9 cellular contexts compared by ENCODE assay signal in the genomic region with DNA sequence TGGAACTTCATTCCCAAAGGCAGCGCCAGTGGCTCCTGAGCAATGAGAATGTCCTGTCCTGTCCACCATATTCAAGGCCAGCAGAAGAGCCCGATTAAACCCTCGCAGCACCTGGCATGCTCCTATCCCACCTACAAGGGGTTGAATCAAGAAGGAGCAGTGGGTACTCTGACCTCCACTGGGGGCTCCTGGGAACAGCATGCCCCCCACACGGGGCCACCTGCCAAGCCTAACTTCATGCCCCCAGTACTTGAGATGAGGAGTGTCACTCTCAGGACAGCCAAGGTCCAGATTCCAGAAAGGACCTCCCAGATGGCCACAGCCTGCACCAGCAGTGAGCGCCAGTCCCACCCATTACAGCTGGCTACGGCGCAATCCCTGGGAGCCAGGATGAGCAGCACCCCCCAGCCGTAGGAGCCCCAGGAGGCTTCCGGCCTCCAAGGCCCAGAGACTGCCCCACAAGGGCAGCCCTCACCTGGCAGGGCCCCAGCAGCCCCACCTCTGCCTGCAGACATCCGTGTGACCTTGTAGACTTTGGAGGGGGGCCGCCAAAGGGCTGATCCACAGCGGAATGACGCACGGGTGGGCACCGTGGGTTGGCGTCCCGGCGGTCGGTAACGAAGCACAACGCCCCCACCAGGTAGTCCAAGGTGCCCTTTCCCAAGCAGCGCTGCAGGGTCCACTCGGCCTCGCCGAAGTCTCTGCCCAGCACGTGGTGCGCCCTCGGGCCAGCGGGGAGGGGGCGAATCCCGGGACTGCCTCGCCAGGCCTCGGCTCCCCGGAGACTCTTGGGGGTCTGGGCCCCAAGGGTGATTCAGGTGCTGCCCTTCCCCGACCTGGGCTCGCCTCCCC. TPM values are rescaled to one million over a fixed set of nuclear protein-coding genes. Genes with fewer than 3 reads are reported as not detected.
DNase-seq lines count a peak whose midpoint lies in the region; ATAC-seq and TF ChIP-seq lines count a peak whose summit lies in the region.
"Had no signal": no experiment of that assay in that cellular context is flagged by ENCODE, and none has a peak within 500 bp of the region (broad histone marks: within the 10 kb centered on the region; RNA-seq: fewer than 3 reads in every experiment).

No MANE protein-coding gene starts in this region.

- no peaks in the 10 kb centered on the region for H3K9me3 Mint-ChIP-seq in stimulated activated naive CD8-positive, alpha-beta T cell treated with anti-CD3 and anti-CD28 coated beads, Interleukin-15, Interleukin-2, amounts not matched to agents 100 ng/mL and 50 ng/mL, for 24 hours
- no peaks in the 10 kb centered on the region for H3K9me3 Mint-ChIP-seq in MCF 10A (ENCODE audit: unreplicated experiment)

- peaks cover 60% of the 10 kb centered on the region for H3K36me3 Mint-ChIP-seq in stimulated activated naive CD8-positive, alpha-beta T cell treated with anti-CD3 and anti-CD28 coated beads, Interleukin-15, Interleukin-2, amounts not matched to agents 100 ng/mL and 50 ng/mL, for 24 hours (ENCODE audit: low read depth)
- peaks cover 54% of the 10 kb centered on the region for H3K36me3 Mint-ChIP-seq in MCF 10A (ENCODE audit: insufficient read depth, unreplicated experiment)

- peak overlapping the region; percentile 100 for H3K27ac Mint-ChIP-seq in stimulated activated naive CD8-positive, alpha-beta T cell treated with anti-CD3 and anti-CD28 coated beads, Interleukin-15, Interleukin-2, amounts not matched to agents 100 ng/mL and 50 ng/mL, for 24 hours
- peak overlapping the region; percentile 100 for H3K27ac Mint-ChIP-seq in MCF 10A (ENCODE audit: low read depth, unreplicated experiment)

- no peaks in the 10 kb centered on the region for H3K9me3 ChIP-seq in mucosa of descending colon

- intact Hi-C loops in MCF 10A (cut with micrococcal nuclease) (no loop called here), mucosa of descending colon (cut with DNase I, micrococcal nuclease) (no loop called here)

- BruUV-seq in MCF 10A (replicated peaks; lab: Mats Ljungman, UMichigan): no TSS peak

- H3K4me1 ChIP-seq in mucosa of descending colon (ENCODE audit: low read depth): peaks cover 31% of the 10 kb centered on the region

- DNase-seq in stimulated activated naive CD8-positive, alpha-beta T cell treated with anti-CD3 and anti-CD28 coated beads, Interleukin-15, Interleukin-2, amounts not matched to agents 100 U/mL and 50 U/mL, for 24 hours: no peak
- no peak for DNase-seq in MCF 10A (ENCODE audit: unreplicated experiment)
- DNase-seq in mucosa of descending colon: peak in 2 of 3 donors; percentile 42 to 79
- no peak for DNase-seq in effector CD4-positive, alpha-beta T cell
- DNase-seq in DMS114 treated with DMSO at 0.1 percent for 48 hours (lab: John Stamatoyannopoulos, UW; ENCODE audit: unreplicated experiment): no peak
- no peak for DNase-seq in occipital lobe (lab: John Stamatoyannopoulos, UW)

- no peaks in the 10 kb centered on the region for H3K27me3 Mint-ChIP-seq in stimulated activated naive CD8-positive, alpha-beta T cell treated with anti-CD3 and anti-CD28 coated beads, Interleukin-15, Interleukin-2, amounts not matched to agents 100 ng/mL and 50 ng/mL, for 24 hours
- H3K27me3 Mint-ChIP-seq in MCF 10A (ENCODE audit: insufficient read depth, unreplicated experiment): no peaks in the 10 kb centered on the region

- peaks cover 20% of the 10 kb centered on the region for H3K36me3 ChIP-seq in mucosa of descending colon (ENCODE audit: low read depth)

- POLR2A ChIA-PET in MCF 10A (lab: Yijun Ruan, JAX): interaction anchor here (0.7 to 14.9 kb wide), 16 partner anchors 5 to 362 kb away, joined by 3 to 303 read pairs (median 10); a partner anchor contains a TSS

- ATAC-seq in stimulated activated naive CD8-positive, alpha-beta T cell treated with anti-CD3 and anti-CD28 coated beads, Interleukin-15, Interleukin-2, amounts not matched to agents 100 U/mL and 50 U/mL, for 24 hours: no peak
- ATAC-seq in mucosa of descending colon (no peak), HG02571 (IDR thresholded peaks at IDR 0.05; ENCODE audit: unreplicated experiment) (no peak)

- H3K4me3 ChIP-seq in mucosa of descending colon: no peak overlapping the region

- peaks cover 78% of the 10 kb centered on the region for H3K4me1 Mint-ChIP-seq in stimulated activated naive CD8-positive, alpha-beta T cell treated with anti-CD3 and anti-CD28 coated beads, Interleukin-15, Interleukin-2, amounts not matched to agents 100 ng/mL and 50 ng/mL, for 24 hours (ENCODE audit: low read depth)
- H3K4me1 Mint-ChIP-seq in MCF 10A (ENCODE audit: insufficient read depth, unreplicated experiment): peaks cover 53% of the 10 kb centered on the region

- CTCF ChIA-PET in MCF 10A (lab: Yijun Ruan, JAX): interaction anchor here (0.6 to 7.7 kb wide), 4 partner anchors 8 to 103 kb away, joined by 3 to 89 read pairs (median 12); a partner anchor contains a TSS

- peak overlapping the region; percentile 92 for H3K4me3 Mint-ChIP-seq in stimulated activated naive CD8-positive, alpha-beta T cell treated with anti-CD3 and anti-CD28 coated beads, Interleukin-15, Interleukin-2, amounts not matched to agents 100 ng/mL and 50 ng/mL, for 24 hours
- peak overlapping the region; percentile 93 for H3K4me3 Mint-ChIP-seq in MCF 10A (ENCODE audit: unreplicated experiment)

- TF ChIP-seq CTCF in MCF 10A (IDR thresholded peaks at IDR 0.05; ENCODE audit: unreplicated experiment) (no peak), mucosa of descending colon (IDR thresholded peaks at IDR 0.05) (no peak)

RNA-seq across cellular contexts. Expression of a gene that starts 1.0 kb away (rescaled TPM):
- total RNA-seq in MCF 10A (2022) (52.0 and 56.5 TPM in 2 replicates), mucosa of descending colon (100 to 1,000 TPM in 1 of 3 donors, 10 to 100 TPM in 2; 55.2 to 101 (median 94.5) TPM), occipital lobe (34.8 TPM)

RNA-seq across cellular contexts. Expression of a gene that starts 3.2 kb away (rescaled TPM):
- total RNA-seq in MCF 10A (2022) (6.9 and 10.6 TPM in 2 replicates), mucosa of descending colon (10 to 100 TPM; 41.4 to 91.9 (median 50.7) TPM), occipital lobe (0.62 TPM)

RNA-seq across cellular contexts. Expression of a gene that starts 7.3 kb away (rescaled TPM):
- total RNA-seq in MCF 10A (2022): 32.6 and 34.4 TPM in 2 replicates
- total RNA-seq in mucosa of descending colon: 1 to 10 TPM in 1 of 3 donors, under 1 TPM in 2; 0.38 to 4.4 (median 0.41) TPM
- total RNA-seq in occipital lobe: 0.47 TPM
- total RNA-seq: SK-MEL-5 had no signal

RNA-seq across cellular contexts. Expression of a gene that starts 20.9 kb away (rescaled TPM):
- total RNA-seq in MCF 10A (2022): 66.9 and 67.3 TPM in 2 replicates
- total RNA-seq in mucosa of descending colon: 10 to 100 TPM; 27.9 to 60.2 (median 37.7) TPM
- 84.8 TPM for total RNA-seq in occipital lobe

RNA-seq across cellular contexts. Expression of a gene that starts 24.1 kb away (rescaled TPM):
- total RNA-seq in MCF 10A (2022): 6.3 and 10.8 TPM in 2 replicates
- 10 to 100 TPM; 41.0 to 74.6 (median 73.3) TPM for total RNA-seq in mucosa of descending colon
- total RNA-seq in occipital lobe: 0.31 TPM

Comparison
In these comparisons a context has a peak if more than half of its experiments do, and no peak if none do; other contexts are left out.
1. DNase-seq: peak in mucosa of descending colon (2 of 3); none in stimulated activated naive CD8-positive, alpha-beta T cell treated with anti-CD3 and anti-CD28 coated beads, Interleukin-15, Interleukin-2, amounts not matched to agents 100 U/mL and 50 U/mL, for 24 hours (single experiment), MCF 10A (single experiment), effector CD4-positive, alpha-beta T cell (single experiment), DMS114 treated with DMSO at 0.1 percent for 48 hours (single experiment) and occipital lobe (single experiment).